In genomic region chr3:264394-265156, GRCh38 we compare ENCODE assay signal across 13 cellular contexts.
DNase-seq lines count a peak whose midpoint lies in the region; ATAC-seq, FAIRE-seq and TF ChIP-seq lines count a peak whose summit lies in the region.
"Had no signal": no experiment of that assay in that cellular context is flagged by ENCODE, and none has a peak within 500 bp of the region (broad histone marks: within the 10 kb centered on the region; RNA-seq: fewer than 3 reads in every experiment).

No MANE protein-coding gene starts in this region.

- ATAC-seq in lung (ENCODE audit: insufficient read depth, low FRiP score) = peak; percentile 81
- no peak for ATAC-seq in Right ventricle myocardium superior (ENCODE audit: poor library complexity)
- no peak for ATAC-seq in HG02973 (IDR thresholded peaks at IDR 0.05; ENCODE audit: unreplicated experiment)

- H3K9ac ChIP-seq in MM.1S (ENCODE audit: low read length) (no peak overlapping the region), H9 (ENCODE audit: extremely low read depth, insufficient read length, low read length) (no peak overlapping the region)
- H3K9ac ChIP-seq: parathyroid adenoma had no signal

- H3K27me3 Mint-ChIP-seq in H9 (ENCODE audit: low read depth) = 0 out of 2 replicates have a peak, but pooled peaks cover 2% of the 10 kb centered on the region

- no peaks in the 10 kb centered on the region for H3K79me1 ChIP-seq in H9 (ENCODE audit: insufficient read depth, low read depth, low read length, poor library complexity, severe bottlenecking)

- H3K4me2 ChIP-seq in MM.1S (ENCODE audit: low read depth, low read length) (no peak overlapping the region), H9 (ENCODE audit: insufficient read depth, insufficient read length, low read length) (no peak overlapping the region)

- no peak overlapping the region for H2BK15ac ChIP-seq in H9 (ENCODE audit: low read depth, low read length)

- H4K91ac ChIP-seq in H9 (ENCODE audit: insufficient read length, low read depth, low read length) = no peak overlapping the region

- H3K36me3 Mint-ChIP-seq in H9 (ENCODE audit: insufficient read depth in 1 of 3, low read depth in 3 of 3) = no peaks in the 10 kb centered on the region; a peak in 2 of 7 replicates

- H2BK20ac ChIP-seq in H9 (ENCODE audit: low read depth, low read length, poor library complexity, severe bottlenecking) = no peak overlapping the region

- peak; percentile 66 for FAIRE-seq in bronchial epithelial cell (lab: Jason Lieb, UNC)

- H3K27ac ChIP-seq in lung (ENCODE audit: low read depth in 1 of 2, low read length in 1 of 2) = no peak overlapping the region
- H3K27ac ChIP-seq in MM.1S (ENCODE audit: low read length) = no peak overlapping the region
- H3K27ac ChIP-seq in H9 (ENCODE audit: insufficient read length, low read depth, low read length) = no peak overlapping the region
- H3K27ac ChIP-seq: cardiac muscle cell, esophagus muscularis mucosa, parathyroid adenoma had no signal

- H2BK120ac ChIP-seq in H9 (ENCODE audit: low read depth, low read length, poor library complexity, severe bottlenecking) = no peak overlapping the region

- H3K79me2 ChIP-seq in MM.1S (ENCODE audit: low read length) = no peaks in the 10 kb centered on the region
- no peaks in the 10 kb centered on the region for H3K79me2 ChIP-seq in H9 (ENCODE audit: insufficient read depth, low read length)
- H3K79me2 ChIP-seq: parathyroid adenoma had no signal

- no peak overlapping the region for H4K8ac ChIP-seq in H9 (replicated peaks; ENCODE audit: insufficient read length, low read depth, low read length)

- H3K9me3 Mint-ChIP-seq in H9 = no peaks in the 10 kb centered on the region
- H3K9me3 Mint-ChIP-seq: activated T-helper 1 cell treated with anti-CD3 and anti-CD28 coated beads, Interleukin-12 subunit alpha, Interleukin-12 subunit beta, Interleukin-2, Interleukin-4 antibody, amounts not matched to agents 30 ng/mL and 10 ng/mL and 1 ng/mL, durations not matched to agents 14 hours and 24 hours and 36 hours had no signal

- no peak overlapping the region for H3K14ac ChIP-seq in H9 (ENCODE audit: insufficient read depth, low read length)

- no peak overlapping the region for H2AFZ ChIP-seq in MM.1S (ENCODE audit: low read length)
- H2AFZ ChIP-seq in H9 (ENCODE audit: low read length) = no peak overlapping the region
- H2AFZ ChIP-seq: parathyroid adenoma had no signal

- H3K56ac ChIP-seq in H9 (ENCODE audit: insufficient read length, low read depth, low read length) = no peak overlapping the region

- no peaks in the 10 kb centered on the region for H3K4me1 ChIP-seq in lung (ENCODE audit: control insufficient read depth in 2 of 2, insufficient read depth in 2 of 2, low read length in 2 of 2)
- no peaks in the 10 kb centered on the region for H3K4me1 ChIP-seq in MM.1S (ENCODE audit: low read length)
- no peaks in the 10 kb centered on the region for H3K4me1 ChIP-seq in H9 (ENCODE audit: insufficient read depth, low read length)
- H3K4me1 ChIP-seq: esophagus muscularis mucosa, parathyroid adenoma had no signal

- H3K36me3 ChIP-seq in bronchial epithelial cell (ENCODE audit: control insufficient read depth, insufficient read depth, low read length) = no peaks in the 10 kb centered on the region
- no peaks in the 10 kb centered on the region for H3K36me3 ChIP-seq in lung (ENCODE audit: control insufficient read depth in 2 of 2, insufficient read depth in 2 of 2, low read length in 2 of 2)
- no peaks in the 10 kb centered on the region for H3K36me3 ChIP-seq in MM.1S (replicated peaks; ENCODE audit: insufficient read depth, low read length)
- H3K36me3 ChIP-seq: cardiac muscle cell, esophagus muscularis mucosa had no signal

- DNase-seq in AG08396 (ENCODE audit: low spot score) = peak; percentile 42
- peak; percentile 72 for DNase-seq in NCI-H2029 treated with DMSO at 0.1 percent for 48 hours (lab: John Stamatoyannopoulos, UW)
- DNase-seq in bronchial epithelial cell (ENCODE audit: low read depth) = peak; percentile 100
- no peak for DNase-seq in lung (ENCODE audit: low spot score)
- DNase-seq in MM.1S = no peak
- DNase-seq in Right ventricle myocardium superior = no peak
- no peak for DNase-seq in H9
- DNase-seq: NCI-H1694 had no signal

- no peak overlapping the region for H3T11ph ChIP-seq in H9 (ENCODE audit: low read length)

- H3K23me2 ChIP-seq in H9 (ENCODE audit: insufficient read length, low read depth, low read length, poor library complexity, severe bottlenecking) = no peaks in the 10 kb centered on the region

- H2BK5ac ChIP-seq in H9 (ENCODE audit: insufficient read length, low read length) = no peak overlapping the region

- no peak overlapping the region for H2AK5ac ChIP-seq in H9 (ENCODE audit: insufficient read length, low read length)

- no peak overlapping the region for H2BK12ac ChIP-seq in H9 (ENCODE audit: insufficient read length, low read depth, low read length)

- H3K4me3 Mint-ChIP-seq in H9 = no peak overlapping the region
- H3K4me3 Mint-ChIP-seq: activated T-helper 1 cell treated with anti-CD3 and anti-CD28 coated beads, Interleukin-12 subunit alpha, Interleukin-12 subunit beta, Interleukin-2, Interleukin-4 antibody, amounts not matched to agents 30 ng/mL and 10 ng/mL and 1 ng/mL, durations not matched to agents 14 hours and 24 hours and 36 hours had no signal

- no peak overlapping the region for H3K18ac ChIP-seq in H9 (ENCODE audit: insufficient read length, low read depth, low read length)

- H3K4me3 ChIP-seq in bronchial epithelial cell (ENCODE audit: low read depth, low read length) (no peak overlapping the region), lung (no peak overlapping the region), MM.1S (ENCODE audit: low read length) (no peak overlapping the region)
- H3K4me3 ChIP-seq: cardiac muscle cell, esophagus muscularis mucosa had no signal

- H3K9me2 ChIP-seq in MM.1S (replicated peaks; ENCODE audit: insufficient read depth, low read length) = no peaks in the 10 kb centered on the region

- no peak overlapping the region for H3K4ac ChIP-seq in H9 (ENCODE audit: low read depth, low read length)

- H3K27me3 ChIP-seq in bronchial epithelial cell (ENCODE audit: control insufficient read depth, insufficient read depth, low read length) (no peaks in the 10 kb centered on the region), lung (ENCODE audit: control insufficient read depth, insufficient read depth) (no peaks in the 10 kb centered on the region), MM.1S (replicated peaks; ENCODE audit: insufficient read depth, low read length) (no peaks in the 10 kb centered on the region), H9 (ENCODE audit: insufficient read depth, low read length) (no peaks in the 10 kb centered on the region)
- H3K27me3 ChIP-seq: cardiac muscle cell, esophagus muscularis mucosa had no signal

- no peak overlapping the region for H3K27ac Mint-ChIP-seq in H9
- H3K27ac Mint-ChIP-seq: activated T-helper 1 cell treated with anti-CD3 and anti-CD28 coated beads, Interleukin-12 subunit alpha, Interleukin-12 subunit beta, Interleukin-2, Interleukin-4 antibody, amounts not matched to agents 30 ng/mL and 10 ng/mL and 1 ng/mL, durations not matched to agents 14 hours and 24 hours and 36 hours had no signal

- H4K5ac ChIP-seq in H9 (ENCODE audit: insufficient read length, low read depth, low read length) = no peak overlapping the region

- H3K23ac ChIP-seq in H9 (ENCODE audit: insufficient read length, low read depth, low read length) = no peak overlapping the region

- H4K20me1 ChIP-seq in MM.1S (ENCODE audit: insufficient read depth, low read length) (no peaks in the 10 kb centered on the region), H9 (ENCODE audit: control insufficient read depth, insufficient read depth, insufficient read length) (no peaks in the 10 kb centered on the region)

- TF ChIP-seq CTCF in bronchial epithelial cell (IDR thresholded peaks at IDR 0.05; ENCODE audit: insufficient read depth, low read length, severe bottlenecking) = no peak
- no peak for TF ChIP-seq CTCF in lung (IDR thresholded peaks at IDR 0.05; ENCODE audit: control extremely low read depth, extremely low read depth)
- TF ChIP-seq CTCF in MM.1S (IDR thresholded peaks at IDR 0.05; ENCODE audit: low read length) = no peak
- TF ChIP-seq CTCF in H9 (conservative IDR thresholded peaks at IDR 0.05) = no peak

- intact Hi-C loops in Right ventricle myocardium superior (cut with DNase I) = no loop called here

- no peaks in the 10 kb centered on the region for H3F3A ChIP-seq in MM.1S (ENCODE audit: insufficient read depth, low read length)

- WGBS in lung, 2 donors = 51 to 72% methylated on average over 9 of the region's 9 CpGs
- no CpG with 5 or more reads among the region's 9 CpGs for WGBS in H9 (ENCODE audit: extremely low coverage, insufficient read length, low lambda C conversion rate)

- H3K4me1 Mint-ChIP-seq in H9 = no peaks in the 10 kb centered on the region

- no peaks in the 10 kb centered on the region for H3K9me3 ChIP-seq in lung (ENCODE audit: control insufficient read depth in 2 of 2, insufficient read depth in 1 of 2, low read length in 1 of 2)
- no peaks in the 10 kb centered on the region for H3K9me3 ChIP-seq in MM.1S (replicated peaks; ENCODE audit: insufficient read depth, low read length)
- H3K9me3 ChIP-seq in H9 (ENCODE audit: control insufficient read depth, low read depth, low read length) = no peaks in the 10 kb centered on the region
- H3K9me3 ChIP-seq: esophagus muscularis mucosa had no signal

Comparison
In these comparisons a context has a peak if more than half of its experiments do, and no peak if none do; other contexts are left out.
1. DNase-seq: peak in AG08396 (single experiment), NCI-H2029 treated with DMSO at 0.1 percent for 48 hours (single experiment) and bronchial epithelial cell (single experiment); none in lung (single experiment), MM.1S (single experiment), Right ventricle myocardium superior (single experiment) and H9 (single experiment).